8 cellular contexts compared by ENCODE assay signal in the genomic region with DNA sequence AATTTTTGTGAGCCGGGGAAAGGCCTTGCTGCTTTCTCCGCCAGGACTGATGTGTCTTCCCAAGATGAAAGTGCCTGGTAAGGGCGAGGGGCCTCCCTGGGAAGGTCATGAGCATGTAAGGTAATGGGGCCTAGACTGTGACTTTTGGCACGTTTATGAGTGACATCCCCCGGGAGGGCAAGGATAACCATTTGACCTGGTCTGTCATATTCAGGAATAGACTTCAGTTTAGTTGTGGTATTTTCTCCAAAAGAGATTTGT. TPM values are rescaled to one million over a fixed set of nuclear protein-coding genes. Genes with fewer than 3 reads are reported as not detected.
A peak's percentile ranks its signal among the peaks of the same experiment; 100 is the strongest.
DNase-seq lines count a peak whose midpoint lies in the region; ATAC-seq and TF ChIP-seq lines count a peak whose summit lies in the region.

No MANE protein-coding gene starts in this region.

- ATAC-seq in GM21447 (IDR thresholded peaks at IDR 0.05; ENCODE audit: unreplicated experiment) (peak; percentile 20), HG02938 (IDR thresholded peaks at IDR 0.05; ENCODE audit: unreplicated experiment) (no peak), GM21576 (IDR thresholded peaks at IDR 0.05; ENCODE audit: unreplicated experiment) (no peak)
- no peak for ATAC-seq in central memory CD8-positive, alpha-beta T cell (replicated peaks; ENCODE audit: extremely low read depth, poor library complexity, severe bottlenecking)

- H4K20me1 ChIP-seq in OCI-LY3 (ENCODE audit: insufficient read depth, low read length), result peaks cover 35% of the 10 kb centered on the region

- no peaks in the 10 kb centered on the region for H3K27me3 Mint-ChIP-seq in central memory CD8-positive, alpha-beta T cell

- WGBS in lower leg skin, 2 donors, result 1% methylated on average over 5 of the region's 5 CpGs
- 1 to 3% methylated on average over 5 of the region's 5 CpGs for WGBS in testis, 2 donors

- H3K27ac ChIP-seq in OCI-LY3 (ENCODE audit: low read length) (peak overlapping the region; percentile 83), testis (peak overlapping the region; percentile 98 to 99)

- no peak overlapping the region for H2AFZ ChIP-seq in OCI-LY3 (ENCODE audit: low read depth, low read length)

- peak overlapping the region; percentile 96 for H3K9ac ChIP-seq in OCI-LY3 (ENCODE audit: low read length)

- intact Hi-C loops in lower leg skin (cut with DNase I; ENCODE audit: low total_unique reads) (no loop called here), testis (cut with DNase I; ENCODE audit: low total_unique reads) (no loop called here)

- peaks cover 64% of the 10 kb centered on the region for H3K4me1 ChIP-seq in OCI-LY3 (ENCODE audit: low read length)
- H3K4me1 ChIP-seq in testis, result peaks cover 20% of the 10 kb centered on the region

- H3K36me3 ChIP-seq in OCI-LY3 (replicated peaks; ENCODE audit: low read depth, low read length) (peaks cover 25% of the 10 kb centered on the region), testis (ENCODE audit: low read depth, missing control alignments) (no peaks in the 10 kb centered on the region)

- no peaks in the 10 kb centered on the region for H3K27me3 ChIP-seq in OCI-LY3 (ENCODE audit: low read depth, low read length)
- no peaks in the 10 kb centered on the region for H3K27me3 ChIP-seq in testis

- peaks cover 38% of the 10 kb centered on the region for H3K4me1 Mint-ChIP-seq in central memory CD8-positive, alpha-beta T cell

- H3K9me3 Mint-ChIP-seq in central memory CD8-positive, alpha-beta T cell, result no peaks in the 10 kb centered on the region

- TF ChIP-seq CTCF in OCI-LY3 (IDR thresholded peaks at IDR 0.05; ENCODE audit: low read depth, low read length) (no peak), lower leg skin (IDR thresholded peaks at IDR 0.05) (no peak), testis (IDR thresholded peaks at IDR 0.05) (no peak)

- H3K4me3 Mint-ChIP-seq in central memory CD8-positive, alpha-beta T cell, result peak overlapping the region; percentile 86

- peaks cover 42% of the 10 kb centered on the region for H3K36me3 Mint-ChIP-seq in central memory CD8-positive, alpha-beta T cell (ENCODE audit: insufficient read depth)

- DNase-seq in AG20443 (ENCODE audit: low spot score) (peak; percentile 37), lower leg skin (ENCODE audit: low spot score in 2 of 2) (no peak), testis (peak; percentile 44)
- DNase-seq in central memory CD8-positive, alpha-beta T cell (ENCODE audit: low spot score in 2 of 2), result no peak

- no peaks in the 10 kb centered on the region for H3K9me3 ChIP-seq in OCI-LY3 (ENCODE audit: insufficient read depth, low read length)
- H3K9me3 ChIP-seq in testis, result no peaks in the 10 kb centered on the region

- peak overlapping the region; percentile 76 for H3K4me2 ChIP-seq in OCI-LY3 (ENCODE audit: low read length)

- H3K4me3 ChIP-seq in OCI-LY3 (ENCODE audit: low read length) (peak overlapping the region; percentile 94), lower leg skin (ENCODE audit: low read depth, poor library complexity, severe bottlenecking) (peak overlapping the region; percentile 98), testis (peak overlapping the region; percentile 97 to 100)

- H3K79me2 ChIP-seq in OCI-LY3 (ENCODE audit: low read length), result peaks cover 76% of the 10 kb centered on the region

- TF ChIP-seq POLR2A in lower leg skin (IDR thresholded peaks at IDR 0.05), result no peak
- no peak for TF ChIP-seq POLR2A in testis (IDR thresholded peaks at IDR 0.05)

- peak overlapping the region; percentile 96 for H3K27ac Mint-ChIP-seq in central memory CD8-positive, alpha-beta T cell (ENCODE audit: low read depth)

RNA-seq across cellular contexts. Expression of a gene that starts 0.6 kb away (rescaled TPM):
- total RNA-seq in lower leg skin, result 100 to 1,000 TPM; 425 to 625 (median 493) TPM
- total RNA-seq in testis, result 100 to 1,000 TPM; 248 to 291 TPM
- 295 TPM for polyA plus RNA-seq in testis (ENCODE audit: insufficient read depth, low read depth, low replicate concordance)

RNA-seq across cellular contexts. Expression of a gene that starts 23.5 kb away (rescaled TPM):
- total RNA-seq in lower leg skin (10 to 100 TPM; 15.5 to 22.8 (median 18.1) TPM), testis (10 to 100 TPM; 19.4 to 21.0 TPM)
- 20.7 TPM for polyA plus RNA-seq in testis (ENCODE audit: insufficient read depth, low read depth, low replicate concordance)

Comparison
In these comparisons a context has a peak if more than half of its experiments do, and no peak if none do; other contexts are left out.
1. DNase-seq: peak in AG20443 (single experiment) and testis (single experiment); none in central memory CD8-positive, alpha-beta T cell (0 of 2) and lower leg skin (0 of 2).
2. Peak in every context shown above with its lines, with median percentiles within 50 percentile points of each other: H3K4me3 ChIP-seq.